Comparison of ENCODE assay signal across 7 cellular contexts in the genomic region with DNA sequence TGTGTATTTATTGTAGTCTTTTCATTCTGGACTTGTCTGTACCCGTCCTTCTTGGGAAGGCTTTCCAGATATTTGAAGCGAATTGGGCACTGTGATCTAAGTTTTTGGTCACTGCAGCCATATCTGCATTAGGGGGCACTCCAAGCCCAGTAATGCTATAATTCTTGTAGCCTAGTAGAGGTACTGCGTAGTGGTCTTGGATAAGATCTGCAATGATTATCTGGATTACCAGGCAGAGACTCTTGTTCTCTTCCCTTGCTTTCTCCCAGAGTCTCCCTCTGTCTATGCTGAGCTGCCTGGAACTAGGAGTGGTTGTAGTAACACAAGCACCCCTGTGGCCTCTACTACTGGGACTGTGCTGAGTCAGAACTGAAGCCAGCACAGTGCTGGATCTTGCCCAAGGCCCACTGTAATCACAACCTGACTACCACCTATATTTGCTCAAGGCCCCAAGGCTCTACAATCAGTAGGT. TPM values are rescaled to one million over a fixed set of nuclear protein-coding genes. Genes with fewer than 3 reads are reported as not detected.
DNase-seq lines count a peak whose midpoint lies in the region; ATAC-seq and TF ChIP-seq lines count a peak whose summit lies in the region.

No MANE protein-coding gene starts in this region.

- peak; percentile 41 for ATAC-seq in HG03565 (IDR thresholded peaks at IDR 0.05; ENCODE audit: unreplicated experiment)
- ATAC-seq in gastroesophageal sphincter, result no peak
- peak; percentile 88 for ATAC-seq in sciatic nerve

- POLR2A ChIA-PET in activated CD4-positive, alpha-beta memory T cell treated with anti-CD3 and anti-CD28 coated beads for 36 hours (lab: Charles Lee), result no interaction called here

- H3K9me3 Mint-ChIP-seq in activated CD4-positive, alpha-beta memory T cell treated with anti-CD3 and anti-CD28 coated beads for 36 hours, result no peaks in the 10 kb centered on the region
- no peaks in the 10 kb centered on the region for H3K9me3 Mint-ChIP-seq in glutamatergic neuron (ENCODE audit: unreplicated experiment)

- H3K9me3 ChIP-seq in gastroesophageal sphincter, result no peaks in the 10 kb centered on the region

- DNase-seq in GM12864 (ENCODE audit: low read depth) (no peak), sciatic nerve (ENCODE audit: low spot score) (no peak), NCI-H1436 treated with DMSO at 0.1 percent for 48 hours (lab: John Stamatoyannopoulos, UW) (no peak), glutamatergic neuron (no peak)
- DNase-seq in activated CD4-positive, alpha-beta memory T cell treated with anti-CD3 and anti-CD28 coated beads for 36 hours, result peak; percentile 22

- intact Hi-C loops in activated CD4-positive, alpha-beta memory T cell treated with anti-CD3 and anti-CD28 coated beads for 36 hours (cut with micrococcal nuclease), result loop anchor here (5.0 kb wide), 2 partner anchors 320 to 335 kb away; no protein-coding TSS in a partner anchor
- intact Hi-C loops in sciatic nerve (cut with DNase I), result loop anchor here (10.0 kb wide), 1 partner anchor 662 kb away; no protein-coding TSS in a partner anchor

- no peaks in the 10 kb centered on the region for H3K4me1 ChIP-seq in gastroesophageal sphincter

- TF ChIP-seq POLR2A in gastroesophageal sphincter (IDR thresholded peaks at IDR 0.05), result no peak

- H3K27ac ChIP-seq in gastroesophageal sphincter, result no peak overlapping the region

- CTCF ChIA-PET in activated CD4-positive, alpha-beta memory T cell treated with anti-CD3 and anti-CD28 coated beads for 36 hours (lab: Charles Lee), result interaction anchor here (0.6 to 2.0 kb wide), 4 partner anchors 217 to 677 kb away, joined by 3 to 4 read pairs (median 4); no protein-coding TSS in a partner anchor

- no peak for TF ChIP-seq EP300 in gastroesophageal sphincter (IDR thresholded peaks at IDR 0.05)

- no peaks in the 10 kb centered on the region for H3K4me1 Mint-ChIP-seq in activated CD4-positive, alpha-beta memory T cell treated with anti-CD3 and anti-CD28 coated beads for 36 hours (ENCODE audit: low read depth)
- no peaks in the 10 kb centered on the region for H3K4me1 Mint-ChIP-seq in glutamatergic neuron (ENCODE audit: low read depth, unreplicated experiment)

- H3K4me3 Mint-ChIP-seq in activated CD4-positive, alpha-beta memory T cell treated with anti-CD3 and anti-CD28 coated beads for 36 hours, result no peak overlapping the region
- H3K4me3 Mint-ChIP-seq in glutamatergic neuron (ENCODE audit: unreplicated experiment), result no peak overlapping the region

- H3K27me3 ChIP-seq in gastroesophageal sphincter, result no peaks in the 10 kb centered on the region

- H3K36me3 ChIP-seq in gastroesophageal sphincter, result no peaks in the 10 kb centered on the region

- H3K27me3 Mint-ChIP-seq in activated CD4-positive, alpha-beta memory T cell treated with anti-CD3 and anti-CD28 coated beads for 36 hours, result peaks cover 8% of the 10 kb centered on the region
- no peaks in the 10 kb centered on the region for H3K27me3 Mint-ChIP-seq in glutamatergic neuron (ENCODE audit: unreplicated experiment)

- no peaks in the 10 kb centered on the region for H3K36me3 Mint-ChIP-seq in activated CD4-positive, alpha-beta memory T cell treated with anti-CD3 and anti-CD28 coated beads for 36 hours
- peaks cover 4% of the 10 kb centered on the region for H3K36me3 Mint-ChIP-seq in glutamatergic neuron (ENCODE audit: unreplicated experiment)

- no peak overlapping the region for H3K27ac Mint-ChIP-seq in activated CD4-positive, alpha-beta memory T cell treated with anti-CD3 and anti-CD28 coated beads for 36 hours
- H3K27ac Mint-ChIP-seq in glutamatergic neuron (ENCODE audit: unreplicated experiment), result no peak overlapping the region

- no peak overlapping the region for H3K4me3 ChIP-seq in GM12864 (ENCODE audit: low read depth, low read length)
- H3K4me3 ChIP-seq in gastroesophageal sphincter, result no peak overlapping the region

- WGBS in gastroesophageal sphincter (ENCODE audit: low coverage in 1 of 2), 2 donors, result 50 to 52% methylated on average over 2 to 3 of the region's 3 CpGs

- peak; percentile 62 for TF ChIP-seq CTCF in GM12864 (IDR thresholded peaks at IDR 0.05; ENCODE audit: low read depth, low read length, missing control alignments)
- TF ChIP-seq CTCF in gastroesophageal sphincter (IDR thresholded peaks at IDR 0.05), result peak in 3 of 4 experiments; percentile 41 to 57 (median 51)
- TF ChIP-seq CTCF in glutamatergic neuron (IDR thresholded peaks at IDR 0.05; ENCODE audit: partially characterized antibody, unreplicated experiment), result no peak

RNA-seq across cellular contexts. Expression of a gene that starts 30.0 kb away (rescaled TPM):
- total RNA-seq in activated CD4-positive, alpha-beta memory T cell treated with anti-CD3 and anti-CD28 coated beads for 36 hours, result 100 to 1,000 TPM; 173 to 187 TPM
- total RNA-seq in gastroesophageal sphincter, result 100 to 1,000 TPM; 175 to 271 (median 263) TPM
- total RNA-seq in sciatic nerve, result 285 TPM
- total RNA-seq in glutamatergic neuron (ENCODE audit: unreplicated experiment), result 262 TPM
